ENCODE assay signal across 11 cellular contexts in the genomic region with DNA sequence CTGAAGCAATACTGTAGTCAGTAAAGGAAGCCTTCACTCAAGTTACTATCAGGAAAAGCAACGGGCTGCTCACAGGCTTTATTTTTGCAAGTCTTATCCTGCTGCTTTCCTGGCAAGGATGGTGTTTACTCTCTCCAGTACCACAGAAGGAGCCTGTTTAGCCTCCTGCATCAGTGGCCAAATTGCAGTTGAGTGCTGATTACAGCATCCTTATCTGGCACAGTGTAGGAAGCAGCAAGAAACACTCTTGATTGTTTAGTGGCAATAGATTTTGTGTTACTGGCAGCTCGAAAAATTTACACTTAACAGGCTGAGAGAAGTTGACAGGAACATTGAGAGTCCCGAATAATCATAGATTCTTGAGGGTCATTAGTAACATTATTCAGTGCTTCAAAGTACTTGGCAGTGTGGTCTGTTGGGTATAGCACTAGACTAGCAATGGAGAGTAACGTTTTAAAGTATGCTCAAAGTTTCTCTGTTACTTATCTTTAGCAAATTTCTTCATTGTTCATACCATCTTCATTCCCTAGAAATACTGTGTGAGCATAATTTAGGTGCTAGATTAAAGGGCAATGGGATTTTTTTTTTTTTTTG. TPM values are rescaled to one million over a fixed set of nuclear protein-coding genes. Genes with fewer than 3 reads are reported as not detected.
DNase-seq lines count a peak whose midpoint lies in the region; ATAC-seq, FAIRE-seq and TF ChIP-seq lines count a peak whose summit lies in the region.
"Had no signal": no experiment of that assay in that cellular context is flagged by ENCODE, and none has a peak within 500 bp of the region (broad histone marks: within the 10 kb centered on the region; RNA-seq: fewer than 3 reads in every experiment).

No MANE protein-coding gene starts in this region.

- no peak overlapping the region for H2AFZ ChIP-seq in endothelial cell of umbilical vein (ENCODE audit: low read depth, low read length)

- H3K36me3 ChIP-seq in endothelial cell of umbilical vein (ENCODE audit: control insufficient read depth in 2 of 2, extremely low read depth in 1 of 2, insufficient read depth in 2 of 2, low read length in 2 of 2) (no peaks in the 10 kb centered on the region), mesendoderm (ENCODE audit: control insufficient read depth, insufficient read depth, low read length) (no peaks in the 10 kb centered on the region)
- H3K36me3 ChIP-seq: adrenal gland had no signal

- H3K4me2 ChIP-seq in endothelial cell of umbilical vein (ENCODE audit: insufficient read depth, low read length), result no peak overlapping the region
- no peak overlapping the region for H3K4me2 ChIP-seq in mesendoderm (ENCODE audit: low read length)

- no peaks in the 10 kb centered on the region for H3K4me1 ChIP-seq in endothelial cell of umbilical vein (ENCODE audit: control insufficient read depth, extremely low read depth, insufficient read depth, low read length)
- no peaks in the 10 kb centered on the region for H3K4me1 ChIP-seq in mesendoderm (ENCODE audit: control insufficient read depth, low read depth, low read length)

- no peak overlapping the region for H3K27ac ChIP-seq in endothelial cell of umbilical vein (ENCODE audit: insufficient read depth, low read depth, low read length)
- H3K27ac ChIP-seq in mesendoderm (ENCODE audit: low read depth, low read length), result no peak overlapping the region

- H2BK15ac ChIP-seq in mesendoderm (replicated peaks; ENCODE audit: low read depth), result no peak overlapping the region

- dilution Hi-C loops in endothelial cell of umbilical vein (cut with MboI; ENCODE audit: extremely low pct_ligation_motif_present, low sequenced_read_pairs), result no loop called here

- no peak for TF ChIP-seq POLR2A in endothelial cell of umbilical vein (IDR thresholded peaks at IDR 0.05; ENCODE audit: low read depth, low read length)

- FAIRE-seq in endothelial cell of umbilical vein (lab: Jason Lieb, UNC), result no peak

- TF ChIP-seq CTCF in endothelial cell of umbilical vein (IDR thresholded peaks at IDR 0.05; ENCODE audit: extremely low read depth in 1 of 2, insufficient read depth in 1 of 2, low read depth in 1 of 2, low read length in 2 of 2), result no peak

- H4K8ac ChIP-seq in mesendoderm (ENCODE audit: low read depth, low read length), result no peak overlapping the region

- H4K5ac ChIP-seq in mesendoderm (ENCODE audit: low read length), result no peak overlapping the region

- H2BK5ac ChIP-seq in mesendoderm (ENCODE audit: low read length), result no peak overlapping the region

- no peaks in the 10 kb centered on the region for H4K20me1 ChIP-seq in endothelial cell of umbilical vein (replicated peaks; ENCODE audit: control insufficient read depth, extremely low read depth, insufficient read depth, low read length)

- WGBS in mesendoderm (ENCODE audit: extremely low coverage, insufficient coverage, low lambda C conversion rate), result no CpG with 5 or more reads among the region's 4 CpGs

- H3K27me3 ChIP-seq in endothelial cell of umbilical vein (ENCODE audit: control insufficient read depth in 2 of 2, insufficient read depth in 2 of 2, low read length in 2 of 2) (no peaks in the 10 kb centered on the region), mesendoderm (ENCODE audit: insufficient read depth, low read length, poor library complexity) (no peaks in the 10 kb centered on the region)
- H3K27me3 ChIP-seq: adrenal gland had no signal

- no peak overlapping the region for H3K56ac ChIP-seq in mesendoderm (ENCODE audit: low read length)

- peak; percentile 89 for DNase-seq in Ammon's horn (ENCODE audit: low spot score)
- peak; percentile 45 for DNase-seq in NCI-H2227 (lab: John Stamatoyannopoulos, UW; ENCODE audit: unreplicated experiment)
- DNase-seq in endothelial cell of umbilical vein (ENCODE audit: low read depth, low spot score), result peak; percentile 48
- DNase-seq in mesendoderm, result peak; percentile 75
- DNase-seq in DMS53 treated with DMSO at 0.1 percent for 48 hours (lab: John Stamatoyannopoulos, UW; ENCODE audit: unreplicated experiment), result no peak
- DNase-seq in effector CD8-positive, alpha-beta T cell (lab: John Stamatoyannopoulos, UW), result no peak
- DNase-seq: activated CD4-positive, alpha-beta T cell treated with anti-CD3 and anti-CD28 coated beads, Interleukin-2, amount 10 ng/mL, durations not matched to agents 7 days and 5 days; AML-193 had no signal

- no TSS peak for BruUV-seq in endothelial cell of umbilical vein (replicated peaks; lab: Mats Ljungman, UMichigan)

- no peak overlapping the region for H3K23ac ChIP-seq in mesendoderm (ENCODE audit: low read length)

- POLR2A ChIA-PET in endothelial cell of umbilical vein (lab: Charles Lee), result no interaction called here

- H2AK5ac ChIP-seq in mesendoderm (ENCODE audit: low read length), result no peak overlapping the region

- H3K4ac ChIP-seq in mesendoderm (ENCODE audit: low read depth, low read length), result no peak overlapping the region

- no peaks in the 10 kb centered on the region for H3K9me1 ChIP-seq in endothelial cell of umbilical vein (replicated peaks; ENCODE audit: control insufficient read depth, extremely low read depth, insufficient read depth, low read length)

- H3K79me1 ChIP-seq in mesendoderm (ENCODE audit: low read length), result peaks cover 4% of the 10 kb centered on the region

- CTCF ChIA-PET in endothelial cell of umbilical vein (lab: Charles Lee), result no interaction called here

- H3K4me3 ChIP-seq in endothelial cell of umbilical vein (replicated peaks in 1 of 3; ENCODE audit: insufficient read depth in 1 of 3, low read depth in 1 of 3, low read length in 3 of 3), result no peak overlapping the region
- H3K4me3 ChIP-seq in mesendoderm (ENCODE audit: low read length), result no peak overlapping the region
- H3K4me3 ChIP-seq: adrenal gland had no signal

- peaks cover 23% of the 10 kb centered on the region for H3K79me2 ChIP-seq in endothelial cell of umbilical vein (ENCODE audit: control insufficient read depth, insufficient read depth, low read length)
- H3K79me2 ChIP-seq in mesendoderm (ENCODE audit: control insufficient read depth, insufficient read depth, low read length), result no peaks in the 10 kb centered on the region

- H3K9ac ChIP-seq in endothelial cell of umbilical vein (replicated peaks; ENCODE audit: extremely low read depth, insufficient read depth, low read length), result no peak overlapping the region
- H3K9ac ChIP-seq in mesendoderm (ENCODE audit: low read length), result no peak overlapping the region

- no peak for ATAC-seq in esophagus mucosa
- no peak for ATAC-seq in activated CD4-positive, CD25-positive, alpha-beta regulatory T cell treated with anti-CD3 and anti-CD28 coated beads, Interleukin-2, amount 50 U/mL, for 24 hours

- intact Hi-C loops in endothelial cell of umbilical vein (cut with micrococcal nuclease), result no loop called here

- no peak overlapping the region for H2BK120ac ChIP-seq in mesendoderm (ENCODE audit: low read depth, low read length)

- no peaks in the 10 kb centered on the region for H3K9me3 ChIP-seq in endothelial cell of umbilical vein (replicated peaks; ENCODE audit: control insufficient read depth, insufficient read depth, low read length)
- H3K9me3 ChIP-seq: adrenal gland had no signal

- H3K18ac ChIP-seq in mesendoderm (ENCODE audit: low read length), result no peak overlapping the region

RNA-seq across cellular contexts. Expression of a gene that starts 11.7 kb away (rescaled TPM):
- total RNA-seq in endothelial cell of umbilical vein (30.8 and 32.9 TPM in 2 replicates), esophagus mucosa (15.8 TPM)
- 31.0 and 31.3 TPM in 2 replicates for polyA plus RNA-seq in endothelial cell of umbilical vein
- polyA plus RNA-seq in endothelial cell of umbilical vein (2011; cell fraction: cytosol; rRNA removed), result 32.4 and 32.8 TPM in 2 replicates
- 41.2 and 43.9 TPM in 2 replicates for polyA plus RNA-seq in endothelial cell of umbilical vein (2011; cell fraction: nucleus; rRNA removed)
- 32.1 and 32.3 TPM in 2 replicates for polyA plus RNA-seq in endothelial cell of umbilical vein (2012)
- 26.8 and 29.8 TPM in 2 replicates for polyA minus RNA-seq in endothelial cell of umbilical vein
- polyA minus RNA-seq in endothelial cell of umbilical vein (2011; cell fraction: cytosol; rRNA and poly(A)+ RNA removed), result 9.6 TPM
- polyA minus RNA-seq in endothelial cell of umbilical vein (2011; cell fraction: nucleus; rRNA and poly(A)+ RNA removed), result 12.4 and 13.3 TPM in 2 replicates
- 24.9 TPM for polyA plus RNA-seq in mesendoderm (2013, experiment 1 of 2)
- 26.2 TPM for polyA plus RNA-seq in mesendoderm (2013, experiment 2 of 2)

RNA-seq across cellular contexts. Expression of a gene that starts 25.4 kb away (rescaled TPM):
- total RNA-seq in endothelial cell of umbilical vein (33.8 and 39.9 TPM in 2 replicates), esophagus mucosa (21.9 TPM)
- polyA plus RNA-seq in endothelial cell of umbilical vein, result 35.2 and 37.9 TPM in 2 replicates
- 43.4 and 45.5 TPM in 2 replicates for polyA plus RNA-seq in endothelial cell of umbilical vein (2011; cell fraction: cytosol; rRNA removed)
- 12.5 and 13.5 TPM in 2 replicates for polyA plus RNA-seq in endothelial cell of umbilical vein (2011; cell fraction: nucleus; rRNA removed)
- 33.7 and 43.7 TPM in 2 replicates for polyA plus RNA-seq in endothelial cell of umbilical vein (2012)
- polyA minus RNA-seq in endothelial cell of umbilical vein, result 24.5 and 46.8 TPM in 2 replicates
- polyA minus RNA-seq in endothelial cell of umbilical vein (2011; cell fraction: cytosol; rRNA and poly(A)+ RNA removed), result 25.8 TPM
- 7.6 and 15.6 TPM in 2 replicates for polyA minus RNA-seq in endothelial cell of umbilical vein (2011; cell fraction: nucleus; rRNA and poly(A)+ RNA removed)
- 66.8 TPM for polyA plus RNA-seq in mesendoderm (2013, experiment 1 of 2)
- polyA plus RNA-seq in mesendoderm (2013, experiment 2 of 2), result 70.5 TPM

RNA-seq across cellular contexts. Expression of a gene that starts 25.4 kb away (rescaled TPM):
- total RNA-seq in endothelial cell of umbilical vein (110 and 136 TPM in 2 replicates), esophagus mucosa (31.2 TPM)
- polyA plus RNA-seq in endothelial cell of umbilical vein, result 34.0 and 43.5 TPM in 2 replicates
- 70.0 and 78.4 TPM in 2 replicates for polyA plus RNA-seq in endothelial cell of umbilical vein (2011; cell fraction: cytosol; rRNA removed)
- polyA plus RNA-seq in endothelial cell of umbilical vein (2011; cell fraction: nucleus; rRNA removed), result 54.3 and 66.6 TPM in 2 replicates
- 32.7 and 83.2 TPM in 2 replicates for polyA plus RNA-seq in endothelial cell of umbilical vein (2012)
- polyA minus RNA-seq in endothelial cell of umbilical vein, result 42.6 and 49.4 TPM in 2 replicates
- 71.7 TPM for polyA minus RNA-seq in endothelial cell of umbilical vein (2011; cell fraction: cytosol; rRNA and poly(A)+ RNA removed)
- polyA minus RNA-seq in endothelial cell of umbilical vein (2011; cell fraction: nucleus; rRNA and poly(A)+ RNA removed), result 23.9 and 32.7 TPM in 2 replicates
- 109 TPM for polyA plus RNA-seq in mesendoderm (2013, experiment 1 of 2)
- 111 TPM for polyA plus RNA-seq in mesendoderm (2013, experiment 2 of 2)

RNA-seq across cellular contexts. Expression of a gene that starts 45.5 kb away (rescaled TPM):
- total RNA-seq in endothelial cell of umbilical vein, result not detected in 2 replicates
- not detected in 2 replicates for polyA plus RNA-seq in endothelial cell of umbilical vein
- not detected in 2 replicates for polyA plus RNA-seq in endothelial cell of umbilical vein (2011; cell fraction: cytosol; rRNA removed)
- not detected in 2 replicates for polyA plus RNA-seq in endothelial cell of umbilical vein (2011; cell fraction: nucleus; rRNA removed)
- not detected in 2 replicates for polyA plus RNA-seq in endothelial cell of umbilical vein (2012)
- not detected in 2 replicates for polyA minus RNA-seq in endothelial cell of umbilical vein
- polyA minus RNA-seq in endothelial cell of umbilical vein (2011; cell fraction: cytosol; rRNA and poly(A)+ RNA removed), result not detected
- polyA minus RNA-seq in endothelial cell of umbilical vein (2011; cell fraction: nucleus; rRNA and poly(A)+ RNA removed), result not detected in 2 replicates
- polyA plus RNA-seq in mesendoderm (2013, experiment 1 of 2), result not detected
- polyA plus RNA-seq in mesendoderm (2013, experiment 2 of 2), result not detected
- not detected for total RNA-seq in esophagus mucosa
- total RNA-seq: adrenal gland had no signal
- polyA plus RNA-seq: adrenal gland had no signal

RNA-seq across cellular contexts. Expression of a gene that starts 56.8 kb away (rescaled TPM):
- 39.4 and 46.0 TPM in 2 replicates for total RNA-seq in endothelial cell of umbilical vein
- polyA plus RNA-seq in endothelial cell of umbilical vein, result 34.4 and 38.4 TPM in 2 replicates
- 37.7 and 40.5 TPM in 2 replicates for polyA plus RNA-seq in endothelial cell of umbilical vein (2011; cell fraction: cytosol; rRNA removed)
- 28.5 and 31.2 TPM in 2 replicates for polyA plus RNA-seq in endothelial cell of umbilical vein (2011; cell fraction: nucleus; rRNA removed)
- polyA plus RNA-seq in endothelial cell of umbilical vein (2012), result 34.3 and 48.3 TPM in 2 replicates
- 20.7 and 22.7 TPM in 2 replicates for polyA minus RNA-seq in endothelial cell of umbilical vein
- polyA minus RNA-seq in endothelial cell of umbilical vein (2011; cell fraction: cytosol; rRNA and poly(A)+ RNA removed), result 31.2 TPM
- 8.4 and 17.5 TPM in 2 replicates for polyA minus RNA-seq in endothelial cell of umbilical vein (2011; cell fraction: nucleus; rRNA and poly(A)+ RNA removed)
- 110 TPM for polyA plus RNA-seq in mesendoderm (2013, experiment 1 of 2)
- 112 TPM for polyA plus RNA-seq in mesendoderm (2013, experiment 2 of 2)
- 11.0 TPM for total RNA-seq in esophagus mucosa

Comparison
In these comparisons a context has a peak if more than half of its experiments do, and no peak if none do; other contexts are left out.
1. DNase-seq: peak in Ammon's horn (single experiment), NCI-H2227 (single experiment), endothelial cell of umbilical vein (single experiment) and mesendoderm (single experiment); none in DMS53 treated with DMSO at 0.1 percent for 48 hours (single experiment) and effector CD8-positive, alpha-beta T cell (single experiment).